7 cellular contexts compared by ENCODE assay signal in the genomic region with DNA sequence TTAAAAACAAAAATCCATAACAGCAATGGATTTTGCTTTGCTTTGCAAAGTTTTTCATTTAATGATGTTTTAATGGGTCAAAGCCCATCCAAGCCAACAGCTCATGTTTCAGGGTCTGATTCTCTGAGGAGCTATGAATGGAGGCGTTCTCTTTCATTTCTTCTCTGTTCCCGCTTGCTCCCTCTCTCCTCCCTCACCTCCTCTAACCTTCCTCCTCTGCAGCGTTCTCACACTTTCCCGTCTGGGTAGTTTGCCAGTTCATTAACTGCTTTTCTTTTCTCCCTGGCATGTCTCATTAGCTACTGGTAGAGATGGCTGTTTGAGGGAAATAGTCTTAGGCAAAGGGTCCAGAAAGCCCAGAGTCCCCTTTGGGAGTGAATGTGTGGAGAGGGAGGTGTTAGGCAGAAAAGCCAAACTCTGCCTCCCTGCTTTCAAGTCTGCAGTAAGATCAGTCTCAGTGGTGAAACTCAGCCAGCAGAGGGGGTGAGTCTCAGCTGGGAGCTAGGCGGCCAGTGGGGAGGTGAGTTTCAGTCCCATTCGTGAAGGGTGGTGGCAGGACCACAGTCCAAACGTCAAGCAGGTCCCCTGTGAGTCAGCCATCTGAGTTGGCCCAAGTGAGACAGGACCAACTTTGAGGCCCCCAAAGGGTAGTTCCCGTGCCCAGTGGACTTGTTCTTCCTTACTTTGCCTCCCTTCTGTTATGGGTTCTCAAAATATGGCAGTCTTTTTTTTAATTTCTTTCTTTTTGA. TPM values are rescaled to one million over a fixed set of nuclear protein-coding genes. Genes with fewer than 3 reads are reported as not detected.
DNase-seq lines count a peak whose midpoint lies in the region; ATAC-seq, FAIRE-seq and TF ChIP-seq lines count a peak whose summit lies in the region.
"Not testable (repeated sequence)": the region's sequence is repeated elsewhere in the genome, so short reads cannot be mapped to it uniquely, and the experiment has no call there.

No MANE protein-coding gene starts in this region.

- not testable (repeated sequence) for H3K36me3 ChIP-seq in PC-3 (ENCODE audit: low read depth, low read length); left ventricle myocardium inferior; pancreas

- DNase-seq in PC-3 (peak; percentile 6), astrocyte of the hippocampus (ENCODE audit: low read depth, low spot score) (peak; percentile 36)
- DNase-seq in left ventricle myocardium inferior, pancreas: not testable (repeated sequence)

- H3K4me2 ChIP-seq in PC-3 (ENCODE audit: low read length) = not testable (repeated sequence)

- not testable (repeated sequence) for H4K20me1 ChIP-seq in PC-3 (ENCODE audit: low read length)

- H3K4me3 ChIP-seq in PC-3 (ENCODE audit: low read length); pancreas: not testable (repeated sequence)
- H3K4me3 ChIP-seq in left ventricle myocardium inferior = peak overlapping the region; percentile 39

- H3K9me3 ChIP-seq in PC-3 (ENCODE audit: low read length); left ventricle myocardium inferior (replicated peaks); pancreas: not testable (repeated sequence)

- not testable (repeated sequence) for H3K9ac ChIP-seq in PC-3 (ENCODE audit: low read length)

- 21 to 24% methylated on average over 6 of the region's 8 CpGs for WGBS in pancreas, 2 donors

- not testable (repeated sequence) for H3K79me2 ChIP-seq in PC-3 (ENCODE audit: low read length)

- H3K27me3 ChIP-seq in PC-3 (ENCODE audit: low read length); left ventricle myocardium inferior (ENCODE audit: low read depth); pancreas: not testable (repeated sequence)

- BruUV-seq in PC-3 (replicated peaks; lab: Mats Ljungman, UMichigan) = not testable (repeated sequence)

- H3K4me1 ChIP-seq in PC-3 (ENCODE audit: insufficient read depth, low read length); pancreas: not testable (repeated sequence)
- peaks cover 39% of the 10 kb centered on the region for H3K4me1 ChIP-seq in left ventricle myocardium inferior

- intact Hi-C loops in PC-3 (cut with micrococcal nuclease) = loop anchor here (2.0 kb wide), 1 partner anchor 86 kb away; no protein-coding TSS in a partner anchor
- intact Hi-C loops in left ventricle myocardium inferior (cut with micrococcal nuclease); pancreas (cut with DNase I): not testable (repeated sequence)

- peak; percentile 89 for ATAC-seq in GM18517 (IDR thresholded peaks at IDR 0.05; ENCODE audit: unreplicated experiment)
- peak; percentile 97 for ATAC-seq in GM21737 (IDR thresholded peaks at IDR 0.05; ENCODE audit: unreplicated experiment)
- peak; percentile 97 for ATAC-seq in HG03159 (IDR thresholded peaks at IDR 0.05; ENCODE audit: unreplicated experiment)
- ATAC-seq in PC-3 = peak; percentile 97
- peak; percentile 92 to 99 (median 97) for ATAC-seq in pancreas

- H3K9me2 ChIP-seq in PC-3 (replicated peaks; ENCODE audit: low read length) = not testable (repeated sequence)

- peak; percentile 38; the same call in 1 of the 2 replicates for TF ChIP-seq CTCF in PC-3 (conservative IDR thresholded peaks at IDR 0.05; ENCODE audit: low read depth, low read length)
- TF ChIP-seq CTCF in left ventricle myocardium inferior (IDR thresholded peaks at IDR 0.05; ENCODE audit: borderline replicate concordance) = peak; percentile 57
- TF ChIP-seq CTCF in pancreas (IDR thresholded peaks at IDR 0.05) = not testable (repeated sequence)

- not testable (repeated sequence) for H3K27ac ChIP-seq in PC-3 (ENCODE audit: low read length)
- H3K27ac ChIP-seq in left ventricle myocardium inferior (replicated peaks) = peak overlapping the region; percentile 73
- H3K27ac ChIP-seq in pancreas = peak overlapping the region in 1 of 4 donors; percentile 17

- CTCF ChIA-PET in PC-3 (lab: Charles Lee) = not testable (repeated sequence)

- POLR2A ChIA-PET in PC-3 (lab: Charles Lee; ENCODE audit: unreplicated experiment) = not testable (repeated sequence)

- not testable (repeated sequence) for FAIRE-seq in pancreas (lab: Jason Lieb, UNC)

- H2AFZ ChIP-seq in PC-3 (ENCODE audit: low read length) = not testable (repeated sequence)

- not testable (repeated sequence) for H3F3A ChIP-seq in PC-3 (ENCODE audit: low read length, unreplicated experiment)

RNA-seq across cellular contexts. Expression of a gene that starts 7.3 kb away (rescaled TPM):
- total RNA-seq in PC-3 (2014; rRNA removed) (62.3 and 63.4 TPM in 2 replicates), left ventricle myocardium inferior (112 TPM), pancreas (10 to 100 TPM; 44.1 to 82.4 (median 54.8) TPM)
- 10 to 100 TPM; 20.0 to 20.8 TPM for polyA plus RNA-seq in pancreas
